2 cellular contexts compared by ENCODE assay signal in the genomic region with DNA sequence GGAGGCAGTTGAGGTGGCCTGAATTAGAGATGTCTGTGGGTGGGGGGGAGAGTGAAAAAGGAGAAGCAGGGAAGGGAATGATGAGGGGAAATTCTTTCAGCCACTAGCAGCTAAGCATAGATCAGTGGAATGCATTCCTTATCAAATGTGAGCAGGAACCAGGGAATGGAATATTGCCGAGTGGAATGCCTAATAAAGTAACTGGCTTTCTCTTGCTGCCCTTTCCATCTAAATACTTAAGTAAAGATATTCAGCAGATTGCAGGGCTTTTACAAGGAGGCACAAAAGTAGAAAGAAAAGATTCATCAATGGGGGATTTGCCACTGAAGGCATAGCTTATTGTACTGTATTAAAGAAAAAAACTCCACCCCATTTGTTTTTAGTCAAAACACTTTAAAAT.
TF ChIP-seq lines count a peak whose summit lies in the region.

No MANE protein-coding gene starts in this region.

TF ChIP-seq in SK-N-SH, 30 proteins besides CTCF, POLR2A, EP300 and RAD21 (continued from another document):
- TF ChIP-seq, protein P1, sequence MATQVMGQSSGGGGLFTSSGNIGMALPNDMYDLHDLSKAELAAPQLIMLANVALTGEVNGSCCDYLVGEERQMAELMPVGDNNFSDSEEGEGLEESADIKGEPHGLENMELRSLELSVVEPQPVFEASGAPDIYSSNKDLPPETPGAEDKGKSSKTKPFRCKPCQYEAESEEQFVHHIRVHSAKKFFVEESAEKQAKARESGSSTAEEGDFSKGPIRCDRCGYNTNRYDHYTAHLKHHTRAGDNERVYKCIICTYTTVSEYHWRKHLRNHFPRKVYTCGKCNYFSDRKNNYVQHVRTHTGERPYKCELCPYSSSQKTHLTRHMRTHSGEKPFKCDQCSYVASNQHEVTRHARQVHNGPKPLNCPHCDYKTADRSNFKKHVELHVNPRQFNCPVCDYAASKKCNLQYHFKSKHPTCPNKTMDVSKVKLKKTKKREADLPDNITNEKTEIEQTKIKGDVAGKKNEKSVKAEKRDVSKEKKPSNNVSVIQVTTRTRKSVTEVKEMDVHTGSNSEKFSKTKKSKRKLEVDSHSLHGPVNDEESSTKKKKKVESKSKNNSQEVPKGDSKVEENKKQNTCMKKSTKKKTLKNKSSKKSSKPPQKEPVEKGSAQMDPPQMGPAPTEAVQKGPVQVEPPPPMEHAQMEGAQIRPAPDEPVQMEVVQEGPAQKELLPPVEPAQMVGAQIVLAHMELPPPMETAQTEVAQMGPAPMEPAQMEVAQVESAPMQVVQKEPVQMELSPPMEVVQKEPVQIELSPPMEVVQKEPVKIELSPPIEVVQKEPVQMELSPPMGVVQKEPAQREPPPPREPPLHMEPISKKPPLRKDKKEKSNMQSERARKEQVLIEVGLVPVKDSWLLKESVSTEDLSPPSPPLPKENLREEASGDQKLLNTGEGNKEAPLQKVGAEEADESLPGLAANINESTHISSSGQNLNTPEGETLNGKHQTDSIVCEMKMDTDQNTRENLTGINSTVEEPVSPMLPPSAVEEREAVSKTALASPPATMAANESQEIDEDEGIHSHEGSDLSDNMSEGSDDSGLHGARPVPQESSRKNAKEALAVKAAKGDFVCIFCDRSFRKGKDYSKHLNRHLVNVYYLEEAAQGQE (IDR thresholded peaks at IDR 0.05; ENCODE audit: low read depth, low read length) = no peak
- TF ChIP-seq MXI1 (IDR thresholded peaks at IDR 0.05; ENCODE audit: low read depth, low read length) (no peak), RCOR1 (IDR thresholded peaks at IDR 0.05; ENCODE audit: low read length) (no peak), EZH2phosphoT487 (IDR thresholded peaks at IDR 0.05; ENCODE audit: borderline replicate concordance, low read depth) (no peak), FOXJ3 (CRISPR knock-in tag; IDR thresholded peaks at IDR 0.05) (no peak), SMC3 (IDR thresholded peaks at IDR 0.05; ENCODE audit: low read depth, low read length) (no peak), CHD2 (IDR thresholded peaks at IDR 0.05; ENCODE audit: low read length, partially characterized antibody) (no peak)
- TF ChIP-seq, protein P2, sequence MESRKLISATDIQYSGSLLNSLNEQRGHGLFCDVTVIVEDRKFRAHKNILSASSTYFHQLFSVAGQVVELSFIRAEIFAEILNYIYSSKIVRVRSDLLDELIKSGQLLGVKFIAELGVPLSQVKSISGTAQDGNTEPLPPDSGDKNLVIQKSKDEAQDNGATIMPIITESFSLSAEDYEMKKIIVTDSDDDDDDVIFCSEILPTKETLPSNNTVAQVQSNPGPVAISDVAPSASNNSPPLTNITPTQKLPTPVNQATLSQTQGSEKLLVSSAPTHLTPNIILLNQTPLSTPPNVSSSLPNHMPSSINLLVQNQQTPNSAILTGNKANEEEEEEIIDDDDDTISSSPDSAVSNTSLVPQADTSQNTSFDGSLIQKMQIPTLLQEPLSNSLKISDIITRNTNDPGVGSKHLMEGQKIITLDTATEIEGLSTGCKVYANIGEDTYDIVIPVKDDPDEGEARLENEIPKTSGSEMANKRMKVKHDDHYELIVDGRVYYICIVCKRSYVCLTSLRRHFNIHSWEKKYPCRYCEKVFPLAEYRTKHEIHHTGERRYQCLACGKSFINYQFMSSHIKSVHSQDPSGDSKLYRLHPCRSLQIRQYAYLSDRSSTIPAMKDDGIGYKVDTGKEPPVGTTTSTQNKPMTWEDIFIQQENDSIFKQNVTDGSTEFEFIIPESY (IDR thresholded peaks at IDR 0.05; ENCODE audit: borderline replicate concordance, low read depth) = no peak

TF ChIP-seq in SK-N-SH treated with all-trans-retinoic acid at 6 μM for 48 hours, 23 proteins besides CTCF, POLR2A, EP300 and RAD21 (continued from another document):
- TF ChIP-seq, protein P3, sequence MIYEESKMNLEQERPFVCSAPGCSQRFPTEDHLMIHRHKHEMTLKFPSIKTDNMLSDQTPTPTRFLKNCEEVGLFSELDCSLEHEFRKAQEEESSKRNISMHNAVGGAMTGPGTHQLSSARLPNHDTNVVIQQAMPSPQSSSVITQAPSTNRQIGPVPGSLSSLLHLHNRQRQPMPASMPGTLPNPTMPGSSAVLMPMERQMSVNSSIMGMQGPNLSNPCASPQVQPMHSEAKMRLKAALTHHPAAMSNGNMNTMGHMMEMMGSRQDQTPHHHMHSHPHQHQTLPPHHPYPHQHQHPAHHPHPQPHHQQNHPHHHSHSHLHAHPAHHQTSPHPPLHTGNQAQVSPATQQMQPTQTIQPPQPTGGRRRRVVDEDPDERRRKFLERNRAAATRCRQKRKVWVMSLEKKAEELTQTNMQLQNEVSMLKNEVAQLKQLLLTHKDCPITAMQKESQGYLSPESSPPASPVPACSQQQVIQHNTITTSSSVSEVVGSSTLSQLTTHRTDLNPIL (CRISPR knock-in tag; IDR thresholded peaks at IDR 0.05; ENCODE audit: low read depth) = no peak
- no peak for TF ChIP-seq ZNF565 (CRISPR knock-in tag; conservative IDR thresholded peaks at IDR 0.05; ENCODE audit: low read depth)
TF ChIP-seq in SK-N-SH treated with all-trans-retinoic acid at 6 μM for 48 hours: peak in this region for 0.
